24 cellular contexts compared by ENCODE assay signal in the genomic region with DNA sequence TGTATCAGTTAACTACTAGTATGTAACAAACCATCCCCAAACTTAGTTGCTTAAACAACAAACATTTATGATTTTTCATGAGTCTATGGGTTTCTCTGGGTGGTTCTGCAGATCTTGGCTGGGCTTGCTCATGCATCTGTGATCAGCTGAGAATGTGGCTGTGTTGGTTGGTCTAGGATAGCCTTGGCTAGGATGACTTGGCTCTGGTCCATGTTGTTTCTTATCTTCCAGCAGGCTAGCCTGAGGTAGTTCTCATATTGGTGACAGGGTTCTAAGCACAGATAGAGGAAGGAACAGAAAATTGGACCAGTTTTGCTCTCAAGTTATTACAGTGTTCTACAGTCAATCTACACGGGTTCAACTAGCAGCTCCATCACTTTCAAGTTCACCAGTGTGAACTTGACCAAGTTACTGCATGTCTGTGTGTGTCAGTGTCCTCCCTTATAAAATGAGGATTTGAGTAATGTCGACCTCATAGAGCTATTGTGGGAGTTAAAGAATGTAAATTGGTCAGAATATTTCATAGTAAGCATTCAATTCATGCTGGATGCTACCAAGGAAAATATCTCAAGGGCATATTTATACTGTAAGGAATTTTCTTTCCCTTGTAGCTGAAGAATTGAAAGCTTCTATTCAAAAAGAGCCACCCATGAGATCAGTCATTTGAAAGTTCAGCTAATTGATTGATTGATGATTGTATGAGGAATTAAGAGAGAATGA.
"Had no signal": no experiment of that assay in that cellular context is flagged by ENCODE, and none has a peak within 500 bp of the region (broad histone marks: within the 10 kb centered on the region; RNA-seq: fewer than 3 reads in every experiment).

No MANE protein-coding gene starts in this region.

- H3K4me1 ChIP-seq: left lung, prostate gland, spleen, upper lobe of left lung had no signal

- H3K4me3 ChIP-seq: coronary artery, hepatocyte, left lung, lung, prostate gland, spleen, upper lobe of left lung had no signal

- H3K4me2 ChIP-seq: hepatocyte had no signal

- H3K36me3 ChIP-seq: left lung, prostate gland, spleen, upper lobe of left lung had no signal

- H3K79me2 ChIP-seq: hepatocyte had no signal

- H3K27ac ChIP-seq: coronary artery, hepatocyte, left lung, prostate gland, spleen, upper lobe of left lung had no signal

- H3K27me3 ChIP-seq: upper lobe of left lung had no signal

- H3K9me3 ChIP-seq: left lung, prostate gland, spleen, upper lobe of left lung had no signal

- ATAC-seq: activated T-cell treated with anti-CD3 and anti-CD28 coated beads, Interleukin-2, amount 50 U/mL, for 4 hours; left lung; natural killer cell; stimulated activated naive CD8-positive, alpha-beta T cell treated with anti-CD3 and anti-CD28 coated beads, Interleukin-15, Interleukin-2, amounts not matched to agents 100 U/mL and 50 U/mL, for 24 hours; T-cell had no signal

- DNase-seq: activated CD4-positive, alpha-beta T cell treated with anti-CD3 and anti-CD28 coated beads for 4 hours; activated CD4-positive, alpha-beta T cell treated with anti-CD3 and anti-CD28 coated beads, Interleukin-2, amount 50 U/mL, for 48 hours; activated CD4-positive, CD25-positive, alpha-beta regulatory T cell; activated CD8-positive, alpha-beta memory T cell treated with anti-CD3 and anti-CD28 coated beads, Interleukin-2, amount 50 U/mL, for 48 hours; activated naive CD4-positive, alpha-beta T cell treated with Interleukin-2 at 50 U/mL for 16 hours; activated naive CD8-positive, alpha-beta T cell treated with anti-CD3 and anti-CD28 coated beads for 36 hours; activated T-cell treated with anti-CD3 and anti-CD28 coated beads, Interleukin-2, amount 50 U/mL, for 4 hours; amniotic stem cell; cerebellar nuclear complex; foreskin fibroblast; glutamatergic neuron; immature natural killer cell; kidney glomerular epithelial cell; left lung; natural killer cell; spleen; stimulated activated CD4-positive, alpha-beta T cell treated with anti-CD3 and anti-CD28 coated beads, Interleukin-4, amount 100 ng/mL, for 4 hours; stimulated activated naive CD8-positive, alpha-beta T cell treated with anti-CD3 and anti-CD28 coated beads, Interleukin-15, Interleukin-2, amounts not matched to agents 100 U/mL and 50 U/mL, for 24 hours; T-cell; upper lobe of left lung had no signal

- H2AFZ ChIP-seq: hepatocyte had no signal
